In the genomic region with DNA sequence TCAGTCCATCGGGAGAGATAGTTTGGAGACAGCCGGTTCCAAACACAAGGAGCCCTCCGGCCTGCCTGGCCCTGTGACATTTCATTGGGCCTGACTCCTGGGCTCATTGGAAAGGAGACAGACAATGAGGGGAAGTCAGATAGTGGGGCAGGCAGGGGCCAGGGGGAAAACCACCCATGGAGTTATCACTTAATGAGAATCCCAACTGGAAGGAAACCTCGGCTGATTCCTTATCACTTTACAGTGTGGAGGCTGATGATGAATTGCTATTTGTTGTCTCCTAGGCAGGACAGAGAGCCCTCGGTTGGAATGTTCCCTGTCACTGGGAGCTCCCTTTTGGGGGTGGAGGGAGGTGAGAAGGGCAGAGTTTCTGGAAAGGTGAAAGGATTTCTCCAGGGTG, we compare ENCODE assay signal across 26 cellular contexts. TPM values are rescaled to one million over a fixed set of nuclear protein-coding genes. Genes with fewer than 3 reads are reported as not detected.
"Had no signal": no experiment of that assay in that cellular context is flagged by ENCODE, and none has a peak within 500 bp of the region (broad histone marks: within the 10 kb centered on the region; RNA-seq: fewer than 3 reads in every experiment).

No MANE protein-coding gene starts in this region.

- ATAC-seq: activated CD4-positive, alpha-beta T cell treated with anti-CD3 and anti-CD28 coated beads for 36 hours; activated CD8-positive, alpha-beta T cell treated with anti-CD3 and anti-CD28 coated beads for 36 hours; activated T-cell treated with anti-CD3 and anti-CD28 coated beads, Interleukin-2, amount 50 U/mL, for 72 hours; T-cell had no signal

- H3K4me3 ChIP-seq: adrenal gland, Peyer's patch had no signal

- H3K4me1 ChIP-seq: adrenal gland, Peyer's patch had no signal

- H3K27ac ChIP-seq: adrenal gland, Peyer's patch, VCaP had no signal

- H3K9me3 ChIP-seq: adrenal gland, Peyer's patch had no signal

- DNase-seq: activated CD4-positive, alpha-beta T cell treated with anti-CD3 and anti-CD28 coated beads for 36 hours; activated CD4-positive, alpha-beta T cell treated with anti-CD3 and anti-CD28 coated beads, Interleukin-2, amount 50 U/mL, for 1 hour; activated CD4-positive, CD25-positive, alpha-beta regulatory T cell; activated CD8-positive, alpha-beta memory T cell treated with anti-CD3 and anti-CD28 coated beads, Interleukin-2, amount 50 U/mL, for 4 hours; activated CD8-positive, alpha-beta T cell treated with anti-CD3 and anti-CD28 coated beads for 36 hours; activated naive CD4-positive, alpha-beta T cell treated with anti-CD3 and anti-CD28 coated beads, Interleukin-2, amount 50 U/mL, for 16 hours; activated naive CD8-positive, alpha-beta T cell treated with anti-CD3 and anti-CD28 coated beads, Interleukin-2, amount 10 ng/mL, durations not matched to agents 7 days and 5 days; activated T-cell treated with anti-CD3 and anti-CD28 coated beads, Interleukin-2, amount 50 U/mL, for 72 hours; adrenal gland; aorta; IMR-90; Kasumi-1; KBM-7; NCI-H1048; NCI-H146; NCI-H187 treated with DMSO at 0.1 percent for 48 hours; NCI-H2081 treated with DMSO at 0.1 percent for 48 hours; NCI-H446; NCI-H524; Peyer's patch; SIG-M5; T-cell; T-helper 2 cell had no signal

- H3K27me3 ChIP-seq: Peyer's patch had no signal

- H3K36me3 ChIP-seq: adrenal gland, Peyer's patch had no signal

RNA-seq across cellular contexts. Expression of a gene that starts 44.4 kb away (rescaled TPM):
- total RNA-seq: activated CD4-positive, alpha-beta T cell treated with anti-CD3 and anti-CD28 coated beads for 36 hours; activated CD8-positive, alpha-beta T cell treated with anti-CD3 and anti-CD28 coated beads for 36 hours; activated naive CD8-positive, alpha-beta T cell treated with anti-CD3 and anti-CD28 coated beads, Interleukin-2, amount 10 ng/mL, durations not matched to agents 7 days and 5 days; activated T-cell treated with anti-CD3 and anti-CD28 coated beads, Interleukin-2, amount 50 U/mL, for 72 hours; activated T-helper 2 cell treated with anti-CD3 and anti-CD28 coated beads, Interferon-gamma antibody, Interleukin-2, Interleukin-4, amounts not matched to agents 10 μg/mL and 5 μg/mL and 100 μg/mL, durations not matched to agents 14 hours and 24 hours and 36 hours; M059J; Peyer's patch had no signal
